In the genomic region with DNA sequence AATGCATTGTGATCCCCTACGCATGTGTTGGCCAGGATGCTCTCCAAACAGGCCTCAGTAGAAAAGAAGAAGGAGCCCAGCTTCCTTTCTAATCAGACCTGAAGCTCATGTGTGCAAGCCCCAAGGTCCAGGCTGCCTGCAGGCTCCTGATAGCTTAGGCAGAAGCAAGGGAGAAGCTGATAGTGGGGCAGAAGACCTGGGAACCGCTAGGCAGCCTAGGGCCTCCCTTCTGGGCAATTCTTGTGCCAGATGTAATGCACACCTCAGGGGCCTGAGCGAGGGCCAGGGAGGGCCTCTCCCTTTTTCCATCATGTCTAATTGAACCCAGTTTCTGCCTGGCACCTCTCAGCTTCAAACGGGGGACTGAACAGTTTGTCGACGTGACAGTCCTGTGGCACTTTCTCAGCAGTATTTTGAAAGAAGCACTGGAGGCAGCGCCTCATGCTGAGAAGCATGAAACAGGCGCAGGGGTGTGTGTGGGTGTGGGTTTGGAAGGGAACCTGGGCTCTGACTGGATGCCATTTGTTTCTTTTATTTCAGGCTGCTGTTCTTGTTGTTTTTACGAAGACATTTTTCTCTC, we compare ENCODE assay signal across 1 cellular context.
A peak's percentile ranks its signal among the peaks of the same experiment; 100 is the strongest.
TF ChIP-seq lines count a peak whose summit lies in the region.

No MANE protein-coding gene starts in this region.

TF ChIP-seq in K562, 482 proteins besides CTCF, POLR2A, EP300 and RAD21 (continued from another document):
- TF ChIP-seq NFRKB (IDR thresholded peaks at IDR 0.05; ENCODE audit: low read depth) = peak; percentile 49; the same call in 1 of the 2 replicates
- TF ChIP-seq NR1H2 (CRISPR knock-in tag; IDR thresholded peaks at IDR 0.05) = no peak
- TF ChIP-seq, protein P1, sequence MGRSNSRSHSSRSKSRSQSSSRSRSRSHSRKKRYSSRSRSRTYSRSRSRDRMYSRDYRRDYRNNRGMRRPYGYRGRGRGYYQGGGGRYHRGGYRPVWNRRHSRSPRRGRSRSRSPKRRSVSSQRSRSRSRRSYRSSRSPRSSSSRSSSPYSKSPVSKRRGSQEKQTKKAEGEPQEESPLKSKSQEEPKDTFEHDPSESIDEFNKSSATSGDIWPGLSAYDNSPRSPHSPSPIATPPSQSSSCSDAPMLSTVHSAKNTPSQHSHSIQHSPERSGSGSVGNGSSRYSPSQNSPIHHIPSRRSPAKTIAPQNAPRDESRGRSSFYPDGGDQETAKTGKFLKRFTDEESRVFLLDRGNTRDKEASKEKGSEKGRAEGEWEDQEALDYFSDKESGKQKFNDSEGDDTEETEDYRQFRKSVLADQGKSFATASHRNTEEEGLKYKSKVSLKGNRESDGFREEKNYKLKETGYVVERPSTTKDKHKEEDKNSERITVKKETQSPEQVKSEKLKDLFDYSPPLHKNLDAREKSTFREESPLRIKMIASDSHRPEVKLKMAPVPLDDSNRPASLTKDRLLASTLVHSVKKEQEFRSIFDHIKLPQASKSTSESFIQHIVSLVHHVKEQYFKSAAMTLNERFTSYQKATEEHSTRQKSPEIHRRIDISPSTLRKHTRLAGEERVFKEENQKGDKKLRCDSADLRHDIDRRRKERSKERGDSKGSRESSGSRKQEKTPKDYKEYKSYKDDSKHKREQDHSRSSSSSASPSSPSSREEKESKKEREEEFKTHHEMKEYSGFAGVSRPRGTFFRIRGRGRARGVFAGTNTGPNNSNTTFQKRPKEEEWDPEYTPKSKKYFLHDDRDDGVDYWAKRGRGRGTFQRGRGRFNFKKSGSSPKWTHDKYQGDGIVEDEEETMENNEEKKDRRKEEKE (IDR thresholded peaks at IDR 0.05; ENCODE audit: borderline replicate concordance in 1 of 2, control insufficient read depth in 1 of 2, low read depth in 2 of 2, low read length in 1 of 2) = no peak
- no peak for TF ChIP-seq ARHGAP35 (IDR thresholded peaks at IDR 0.05; ENCODE audit: partially characterized antibody)
- TF ChIP-seq ZBTB9 (CRISPR knock-in tag; IDR thresholded peaks at IDR 0.05) = peak; percentile 76; the same call in 1 of the 2 replicates
- TF ChIP-seq CHD1 (IDR thresholded peaks at IDR 0.05; ENCODE audit: low read length) = no peak
- TF ChIP-seq ARNT (IDR thresholded peaks at IDR 0.05) = peak; percentile 30 to 83; a peak in 3 of 4 replicates
- peak; percentile 97 for TF ChIP-seq TCF3 (CRISPR knock-in tag; IDR thresholded peaks at IDR 0.05)
- TF ChIP-seq TEAD4 (IDR thresholded peaks at IDR 0.05; ENCODE audit: low read length) = peak; percentile 97
- TF ChIP-seq TEAD4 (CRISPR knock-in tag; IDR thresholded peaks at IDR 0.05; ENCODE audit: borderline replicate concordance) = no peak
- TF ChIP-seq ZNF146 (CRISPR knock-in tag; IDR thresholded peaks at IDR 0.05; ENCODE audit: unreplicated experiment) = no peak
- TF ChIP-seq NEUROD1 (IDR thresholded peaks at IDR 0.05; ENCODE audit: borderline replicate concordance, low read depth, low read length, partially characterized antibody) = peak; percentile 77
- TF ChIP-seq EZH2 (IDR thresholded peaks at IDR 0.05; ENCODE audit: borderline replicate concordance, low read depth, low read length) = no peak
- TF ChIP-seq ZNF277 (CRISPR knock-in tag; IDR thresholded peaks at IDR 0.05; ENCODE audit: borderline replicate concordance) = no peak
- no peak for TF ChIP-seq ZC3H4 (CRISPR knock-in tag; IDR thresholded peaks at IDR 0.05; ENCODE audit: borderline replicate concordance)
- TF ChIP-seq PHTF2 (CRISPR knock-in tag; IDR thresholded peaks at IDR 0.05) = no peak
- no peak for TF ChIP-seq PRPF4 (IDR thresholded peaks at IDR 0.05; ENCODE audit: insufficient read depth, low read depth, low read length, poor library complexity, severe bottlenecking)
- TF ChIP-seq TAL1 (IDR thresholded peaks at IDR 0.05) = peak; percentile 97
- TF ChIP-seq SAP30 (IDR thresholded peaks at IDR 0.05; ENCODE audit: borderline replicate concordance, insufficient read depth, low read depth, low read length, poor library complexity, severe bottlenecking) = no peak
- TF ChIP-seq ARID1B (IDR thresholded peaks at IDR 0.05) = peak; percentile 97
- no peak for TF ChIP-seq PHF20 (IDR thresholded peaks at IDR 0.05; ENCODE audit: partially characterized antibody)
- TF ChIP-seq, protein P2, sequence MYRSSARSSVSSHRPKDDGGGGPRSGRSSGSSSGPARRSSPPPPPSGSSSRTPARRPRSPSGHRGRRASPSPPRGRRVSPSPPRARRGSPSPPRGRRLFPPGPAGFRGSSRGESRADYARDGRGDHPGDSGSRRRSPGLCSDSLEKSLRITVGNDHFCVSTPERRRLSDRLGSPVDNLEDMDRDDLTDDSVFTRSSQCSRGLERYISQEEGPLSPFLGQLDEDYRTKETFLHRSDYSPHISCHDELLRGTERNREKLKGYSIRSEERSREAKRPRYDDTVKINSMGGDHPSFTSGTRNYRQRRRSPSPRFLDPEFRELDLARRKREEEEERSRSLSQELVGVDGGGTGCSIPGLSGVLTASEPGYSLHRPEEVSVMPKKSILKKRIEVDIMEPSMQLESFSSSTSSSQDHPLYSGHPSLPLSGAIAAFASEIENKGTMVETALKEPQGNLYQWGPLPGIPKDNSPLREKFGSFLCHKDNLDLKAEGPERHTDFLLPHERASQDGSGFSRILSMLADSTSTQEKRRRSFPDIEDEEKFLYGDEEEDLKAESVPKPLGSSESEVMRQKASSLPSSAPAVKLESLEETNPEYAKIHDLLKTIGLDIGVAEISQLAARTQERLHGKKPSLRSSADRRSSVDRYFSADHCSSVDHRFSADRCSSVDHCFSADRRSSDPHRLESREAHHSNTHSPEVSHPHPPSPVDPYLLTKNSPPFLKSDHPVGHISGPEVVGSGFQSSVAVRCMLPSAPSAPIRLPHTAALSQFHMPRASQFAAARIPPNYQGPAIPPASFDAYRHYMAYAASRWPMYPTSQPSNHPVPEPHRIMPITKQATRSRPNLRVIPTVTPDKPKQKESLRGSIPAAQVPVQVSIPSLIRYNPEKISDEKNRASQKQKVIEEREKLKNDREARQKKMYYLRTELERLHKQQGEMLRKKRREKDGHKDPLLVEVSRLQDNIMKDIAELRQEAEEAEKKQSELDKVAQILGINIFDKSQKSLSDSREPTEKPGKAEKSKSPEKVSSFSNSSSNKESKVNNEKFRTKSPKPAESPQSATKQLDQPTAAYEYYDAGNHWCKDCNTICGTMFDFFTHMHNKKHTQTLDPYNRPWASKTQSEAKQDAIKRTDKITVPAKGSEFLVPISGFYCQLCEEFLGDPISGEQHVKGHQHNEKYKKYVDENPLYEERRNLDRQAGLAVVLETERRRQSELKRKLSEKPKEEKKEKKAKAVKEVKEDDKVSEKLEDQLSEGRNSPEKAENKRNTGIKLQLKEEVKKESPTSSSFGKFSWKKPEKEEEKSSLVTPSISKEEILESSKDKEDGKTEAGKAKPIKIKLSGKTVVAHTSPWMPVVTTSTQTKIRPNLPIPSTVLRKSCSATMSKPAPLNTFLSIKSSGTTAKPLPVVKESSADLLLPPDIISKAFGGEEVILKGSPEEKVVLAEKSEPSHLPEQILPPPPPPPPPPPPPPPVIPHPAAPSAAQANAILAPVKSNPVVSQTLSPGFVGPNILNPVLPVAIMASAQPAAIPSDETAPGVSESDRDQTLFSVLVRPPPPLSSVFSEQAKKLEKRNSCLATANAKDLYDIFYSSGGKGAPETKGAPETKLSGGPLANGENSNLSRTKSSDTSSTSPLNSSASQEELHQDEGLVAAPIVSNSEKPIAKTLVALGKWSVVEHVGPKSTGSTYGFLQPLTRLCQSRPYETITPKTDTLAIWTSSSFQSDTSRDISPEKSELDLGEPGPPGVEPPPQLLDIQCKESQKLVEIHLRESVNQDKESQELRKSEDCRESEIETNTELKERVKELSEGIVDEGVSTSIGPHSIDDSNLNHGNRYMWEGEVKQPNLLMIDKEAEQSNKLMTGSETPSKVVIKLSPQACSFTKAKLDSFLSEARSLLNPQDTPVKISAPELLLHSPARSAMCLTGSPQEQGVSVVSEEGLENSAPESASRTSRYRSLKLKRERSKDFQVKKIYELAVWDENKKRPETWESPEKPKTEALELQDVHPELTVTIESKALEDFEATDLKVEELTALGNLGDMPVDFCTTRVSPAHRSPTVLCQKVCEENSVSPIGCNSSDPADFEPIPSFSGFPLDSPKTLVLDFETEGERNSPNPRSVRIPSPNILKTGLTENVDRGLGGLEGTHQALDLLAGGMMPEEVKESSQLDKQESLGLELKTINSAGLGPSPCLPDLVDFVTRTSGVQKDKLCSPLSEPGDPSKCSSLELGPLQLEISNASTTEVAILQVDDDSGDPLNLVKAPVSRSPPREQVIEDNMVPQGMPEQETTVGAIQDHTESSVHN (IDR thresholded peaks at IDR 0.05; ENCODE audit: borderline replicate concordance in 1 of 2, low read depth in 1 of 2) = no peak
- TF ChIP-seq ZNF197 (CRISPR knock-in tag; IDR thresholded peaks at IDR 0.05; ENCODE audit: low read depth) = peak; percentile 31; the same call in 1 of the 2 replicates
- TF ChIP-seq KLF13 (tag; IDR thresholded peaks at IDR 0.05; ENCODE audit: borderline replicate concordance, low read depth) = 0 out of 2 replicates have a peak, but pooled peaks have one; percentile 24
- no peak for TF ChIP-seq POLR2G (IDR thresholded peaks at IDR 0.05; ENCODE audit: low read depth, low read length)
- TF ChIP-seq MBD2 (IDR thresholded peaks at IDR 0.05; ENCODE audit: borderline replicate concordance, low read depth) = 0 out of 2 replicates have a peak, but pooled peaks have one; percentile 49
- peak; percentile 47 for TF ChIP-seq HMGN3 (IDR thresholded peaks at IDR 0.05; ENCODE audit: borderline replicate concordance, extremely low read depth, insufficient read length, low read depth, low read length)
